ENCODE assay signal across 9 cellular contexts in genomic region chr11:82701847-82702520, GRCh38. TPM values are rescaled to one million over a fixed set of nuclear protein-coding genes. Genes with fewer than 3 reads are reported as not detected.
DNase-seq lines count a peak whose midpoint lies in the region; ATAC-seq and TF ChIP-seq lines count a peak whose summit lies in the region.
"Had no signal": no experiment of that assay in that cellular context is flagged by ENCODE, and none has a peak within 500 bp of the region (broad histone marks: within the 10 kb centered on the region; RNA-seq: fewer than 3 reads in every experiment).

No MANE protein-coding gene starts in this region.

- WGBS in lower leg skin, 2 donors, result 47 to 51% methylated on average over 7 of the region's 7 CpGs

- H3K4me3 Mint-ChIP-seq in CD14-positive monocyte, result no peak overlapping the region
- H3K4me3 Mint-ChIP-seq in stimulated activated naive CD8-positive, alpha-beta T cell treated with anti-CD3 and anti-CD28 coated beads, Interleukin-15, amount 100 ng/mL, for 72 hours, result no peak overlapping the region
- no peak overlapping the region for H3K4me3 Mint-ChIP-seq in activated T-helper 17 cell treated with anti-CD3 and anti-CD28 coated beads, Interleukin-2, amount 50 U/mL, for 72 hours
- H3K4me3 Mint-ChIP-seq: naive thymus-derived CD4-positive, alpha-beta T cell had no signal

- no peaks in the 10 kb centered on the region for H3K36me3 Mint-ChIP-seq in CD14-positive monocyte
- H3K36me3 Mint-ChIP-seq in activated T-helper 17 cell treated with anti-CD3 and anti-CD28 coated beads, Interleukin-2, amount 50 U/mL, for 72 hours (ENCODE audit: low read depth), result no peaks in the 10 kb centered on the region
- H3K36me3 Mint-ChIP-seq: naive thymus-derived CD4-positive, alpha-beta T cell had no signal

- peak; percentile 70 for ATAC-seq in HG03354 (IDR thresholded peaks at IDR 0.05; ENCODE audit: poor library complexity, severe bottlenecking, unreplicated experiment)
- ATAC-seq in stimulated activated naive CD8-positive, alpha-beta T cell treated with anti-CD3 and anti-CD28 coated beads, Interleukin-15, amount 100 ng/mL, for 72 hours, result peak; percentile 48
- no peak for ATAC-seq in activated T-helper 17 cell treated with anti-CD3 and anti-CD28 coated beads, Interleukin-2, amount 50 U/mL, for 72 hours (replicated peaks)
- ATAC-seq: naive thymus-derived CD4-positive, alpha-beta T cell had no signal

- intact Hi-C loops in CD14-positive monocyte (cut with micrococcal nuclease), result loop anchor here in 1 of 2 donors (5.0 kb wide), 1 partner anchor 1060 kb away; no protein-coding TSS in a partner anchor
- intact Hi-C loops in lower leg skin (cut with DNase I; ENCODE audit: low total_unique reads), result no loop called here

- no peaks in the 10 kb centered on the region for H3K4me1 Mint-ChIP-seq in CD14-positive monocyte
- H3K4me1 Mint-ChIP-seq in stimulated activated naive CD8-positive, alpha-beta T cell treated with anti-CD3 and anti-CD28 coated beads, Interleukin-15, amount 100 ng/mL, for 72 hours, result no peaks in the 10 kb centered on the region
- H3K4me1 Mint-ChIP-seq in activated T-helper 17 cell treated with anti-CD3 and anti-CD28 coated beads, Interleukin-2, amount 50 U/mL, for 72 hours, result no peaks in the 10 kb centered on the region
- H3K4me1 Mint-ChIP-seq: naive thymus-derived CD4-positive, alpha-beta T cell had no signal

- H3K9me3 Mint-ChIP-seq in CD14-positive monocyte, result peaks cover 0 to 2% (median 0%) of the 10 kb centered on the region in 7 donors
- H3K9me3 Mint-ChIP-seq in stimulated activated naive CD8-positive, alpha-beta T cell treated with anti-CD3 and anti-CD28 coated beads, Interleukin-15, amount 100 ng/mL, for 72 hours, result no peaks in the 10 kb centered on the region
- H3K9me3 Mint-ChIP-seq in activated T-helper 17 cell treated with anti-CD3 and anti-CD28 coated beads, Interleukin-2, amount 50 U/mL, for 72 hours, result no peaks in the 10 kb centered on the region
- H3K9me3 Mint-ChIP-seq: naive thymus-derived CD4-positive, alpha-beta T cell had no signal

- H3K27me3 Mint-ChIP-seq in CD14-positive monocyte (ENCODE audit: low read depth in 3 of 3), result peaks cover 3 to 6% (median 4%) of the 10 kb centered on the region in 3 donors
- peaks cover 8% of the 10 kb centered on the region for H3K27me3 Mint-ChIP-seq in stimulated activated naive CD8-positive, alpha-beta T cell treated with anti-CD3 and anti-CD28 coated beads, Interleukin-15, amount 100 ng/mL, for 72 hours
- peaks cover 7% of the 10 kb centered on the region for H3K27me3 Mint-ChIP-seq in activated T-helper 17 cell treated with anti-CD3 and anti-CD28 coated beads, Interleukin-2, amount 50 U/mL, for 72 hours

- H3K27ac Mint-ChIP-seq in CD14-positive monocyte, result no peak overlapping the region
- H3K27ac Mint-ChIP-seq in stimulated activated naive CD8-positive, alpha-beta T cell treated with anti-CD3 and anti-CD28 coated beads, Interleukin-15, amount 100 ng/mL, for 72 hours, result no peak overlapping the region
- no peak overlapping the region for H3K27ac Mint-ChIP-seq in activated T-helper 17 cell treated with anti-CD3 and anti-CD28 coated beads, Interleukin-2, amount 50 U/mL, for 72 hours

- TF ChIP-seq CTCF in CD14-positive monocyte (IDR thresholded peaks at IDR 0.05) (peak; percentile 77), GM12872 (IDR thresholded peaks at IDR 0.05; ENCODE audit: insufficient read depth, low read depth, low read length) (peak; percentile 74), foreskin fibroblast (IDR thresholded peaks at IDR 0.05; ENCODE audit: low read depth, low read length) (peak; percentile 64), lower leg skin (IDR thresholded peaks at IDR 0.05) (no peak)

- H3K4me3 ChIP-seq in foreskin fibroblast (ENCODE audit: low read depth in 1 of 2, low read length in 2 of 2), result no peak overlapping the region
- no peak overlapping the region for H3K4me3 ChIP-seq in lower leg skin (ENCODE audit: low read depth, poor library complexity, severe bottlenecking)

- TF ChIP-seq POLR2A in lower leg skin (IDR thresholded peaks at IDR 0.05), result no peak

- DNase-seq in CD14-positive monocyte (ENCODE audit: low spot score) (no peak), SK-N-DZ (ENCODE audit: low spot score) (peak; percentile 60), foreskin fibroblast (peak in 1 of 2 donors; percentile 41), lower leg skin (ENCODE audit: low spot score in 2 of 2) (no peak)
- DNase-seq in stimulated activated naive CD8-positive, alpha-beta T cell treated with anti-CD3 and anti-CD28 coated beads, Interleukin-15, amount 100 ng/mL, for 72 hours, result peak; percentile 26

RNA-seq across cellular contexts. Expression of gene FAM181B, which starts 31.7 kb away (rescaled TPM):
- not detected for polyA plus RNA-seq in CD14-positive monocyte
- polyA plus RNA-seq in SK-N-DZ (2014; cell fraction: cytosol; rRNA removed), result 0.17 and 0.58 TPM in 2 replicates
- polyA plus RNA-seq in SK-N-DZ (2014; cell fraction: nucleus; rRNA removed), result 0.81 and 0.85 TPM in 2 replicates
- not detected for total RNA-seq in activated T-helper 17 cell treated with anti-CD3 and anti-CD28 coated beads, Interleukin-2, amount 50 U/mL, for 72 hours
- under 1 TPM; 0.15 to 0.59 (median 0.24) TPM for total RNA-seq in lower leg skin

Comparison
In these comparisons a context has a peak if more than half of its experiments do, and no peak if none do; other contexts are left out.
1. DNase-seq: peak in SK-N-DZ (single experiment) and stimulated activated naive CD8-positive, alpha-beta T cell treated with anti-CD3 and anti-CD28 coated beads, Interleukin-15, amount 100 ng/mL, for 72 hours (2 of 2); none in CD14-positive monocyte (single experiment) and lower leg skin (0 of 2).
2. CTCF ChIP-seq: peak in CD14-positive monocyte (single experiment), GM12872 (single experiment) and foreskin fibroblast (single experiment); none in lower leg skin (0 of 3).